ENCODE assay signal across 23 cellular contexts in the genomic region with DNA sequence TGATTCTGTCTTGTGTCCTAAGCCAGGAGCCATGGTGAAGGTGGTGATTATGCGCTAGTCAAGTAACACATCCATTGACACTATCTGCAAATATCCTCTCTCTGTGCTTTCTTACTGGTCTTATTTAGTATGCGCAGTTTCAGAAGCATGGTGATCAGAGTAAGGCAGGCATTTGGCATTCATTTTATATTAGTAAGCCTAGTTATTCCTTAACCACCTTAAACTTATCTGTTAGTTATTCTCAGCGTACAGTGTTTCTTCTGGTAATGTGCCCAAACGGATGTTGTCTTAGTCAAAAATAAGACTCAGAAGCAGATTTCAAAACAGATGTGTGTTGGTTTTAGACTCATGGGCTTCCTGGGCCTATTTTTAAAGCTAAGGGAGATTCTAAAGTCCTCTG.
DNase-seq lines count a peak whose midpoint lies in the region; ATAC-seq and TF ChIP-seq lines count a peak whose summit lies in the region.
"Had no signal": no experiment of that assay in that cellular context is flagged by ENCODE, and none has a peak within 500 bp of the region (broad histone marks: within the 10 kb centered on the region; RNA-seq: fewer than 3 reads in every experiment).

No MANE protein-coding gene starts in this region.

- in situ Hi-C loops in ACHN (cut with HindIII; ENCODE audit: low pct_ligation_motif_present, low pct_unique_long_range_greater_than_20kb, low sequenced_read_pairs): no loop called here

- CTCF ChIA-PET in activated naive CD4-positive, alpha-beta T cell treated with anti-CD3 and anti-CD28 coated beads for 36 hours (lab: Charles Lee): no interaction called here

- ATAC-seq in GM19397 (IDR thresholded peaks at IDR 0.05; ENCODE audit: unreplicated experiment): peak; percentile 77
- ATAC-seq in HG03108 (IDR thresholded peaks at IDR 0.05; ENCODE audit: unreplicated experiment): peak; percentile 81
- ATAC-seq in left colon: no peak
- no peak for ATAC-seq in left cardiac atrium
- ATAC-seq: mucosa of descending colon had no signal

- no peak overlapping the region for H3K4me3 ChIP-seq in choroid plexus epithelial cell (ENCODE audit: low read depth, low read length)
- H3K4me3 ChIP-seq: BLaER1, esophagus squamous epithelium, GM23248, mucosa of descending colon, right atrium auricular region had no signal

- no peaks in the 10 kb centered on the region for H3K9me3 Mint-ChIP-seq in activated naive CD4-positive, alpha-beta T cell treated with anti-CD3 and anti-CD28 coated beads for 36 hours
- peaks cover 0 to 4% (median 2%) of the 10 kb centered on the region in 7 donors for H3K9me3 Mint-ChIP-seq in CD14-positive monocyte
- H3K9me3 Mint-ChIP-seq: type B pancreatic cell had no signal

- H3K27ac Mint-ChIP-seq in activated naive CD4-positive, alpha-beta T cell treated with anti-CD3 and anti-CD28 coated beads for 36 hours: no peak overlapping the region
- no peak overlapping the region for H3K27ac Mint-ChIP-seq in CD14-positive monocyte
- H3K27ac Mint-ChIP-seq: activated naive CD4-positive, alpha-beta T cell treated with anti-CD3 and anti-CD28 coated beads, Interleukin-2, amount 10 ng/mL, durations not matched to agents 7 days and 5 days; stimulated activated naive CD8-positive, alpha-beta T cell treated with anti-CD3 and anti-CD28 coated beads, Interleukin-15, Interleukin-2, amounts not matched to agents 100 ng/mL and 50 ng/mL, for 24 hours; type B pancreatic cell had no signal

- H3K27me3 Mint-ChIP-seq in activated naive CD4-positive, alpha-beta T cell treated with anti-CD3 and anti-CD28 coated beads for 36 hours (ENCODE audit: low read depth): no peaks in the 10 kb centered on the region
- no peaks in the 10 kb centered on the region for H3K27me3 Mint-ChIP-seq in CD14-positive monocyte (ENCODE audit: low read depth in 3 of 3)
- H3K27me3 Mint-ChIP-seq: activated naive CD4-positive, alpha-beta T cell treated with anti-CD3 and anti-CD28 coated beads, Interleukin-2, amount 10 ng/mL, durations not matched to agents 7 days and 5 days; stimulated activated naive CD8-positive, alpha-beta T cell treated with anti-CD3 and anti-CD28 coated beads, Interleukin-15, Interleukin-2, amounts not matched to agents 100 ng/mL and 50 ng/mL, for 24 hours; type B pancreatic cell had no signal

- H3K4me1 Mint-ChIP-seq in activated naive CD4-positive, alpha-beta T cell treated with anti-CD3 and anti-CD28 coated beads for 36 hours (ENCODE audit: low read depth): no peaks in the 10 kb centered on the region
- no peaks in the 10 kb centered on the region for H3K4me1 Mint-ChIP-seq in CD14-positive monocyte
- H3K4me1 Mint-ChIP-seq: activated naive CD4-positive, alpha-beta T cell treated with anti-CD3 and anti-CD28 coated beads, Interleukin-2, amount 10 ng/mL, durations not matched to agents 7 days and 5 days had no signal

- peak; percentile 88 for DNase-seq in ACHN
- DNase-seq in choroid plexus epithelial cell (ENCODE audit: low read depth): peak; percentile 5
- DNase-seq in left colon: no peak
- DNase-seq in left cardiac atrium: no peak
- DNase-seq in activated naive CD4-positive, alpha-beta T cell treated with anti-CD3 and anti-CD28 coated beads for 36 hours: no peak
- DNase-seq in CD14-positive monocyte (ENCODE audit: low spot score): no peak
- DNase-seq: 8988T; activated naive CD4-positive, alpha-beta T cell treated with anti-CD3 and anti-CD28 coated beads, Interleukin-2, amount 10 ng/mL, durations not matched to agents 7 days and 5 days; activated T-cell treated with anti-CD3 and anti-CD28 coated beads for 4 hours; DMS153; esophagus squamous epithelium; GM23248; mucosa of descending colon; NCI-H1436; NCI-H345; stimulated activated CD4-positive, alpha-beta T cell treated with anti-CD3 and anti-CD28 coated beads, Interleukin-15, amount 100 ng/mL, for 24 hours; SW 1271 had no signal

- H3K36me3 Mint-ChIP-seq in activated naive CD4-positive, alpha-beta T cell treated with anti-CD3 and anti-CD28 coated beads for 36 hours (ENCODE audit: low read depth): no peaks in the 10 kb centered on the region
- no peaks in the 10 kb centered on the region for H3K36me3 Mint-ChIP-seq in CD14-positive monocyte
- H3K36me3 Mint-ChIP-seq: activated naive CD4-positive, alpha-beta T cell treated with anti-CD3 and anti-CD28 coated beads, Interleukin-2, amount 10 ng/mL, durations not matched to agents 7 days and 5 days; type B pancreatic cell had no signal

- no peak for TF ChIP-seq CTCF in choroid plexus epithelial cell (conservative IDR thresholded peaks at IDR 0.05; ENCODE audit: low read depth, low read length)
- TF ChIP-seq CTCF in CD14-positive monocyte (IDR thresholded peaks at IDR 0.05): no peak

- H3K4me3 Mint-ChIP-seq in activated naive CD4-positive, alpha-beta T cell treated with anti-CD3 and anti-CD28 coated beads for 36 hours: no peak overlapping the region
- no peak overlapping the region for H3K4me3 Mint-ChIP-seq in CD14-positive monocyte
- H3K4me3 Mint-ChIP-seq: activated naive CD4-positive, alpha-beta T cell treated with anti-CD3 and anti-CD28 coated beads, Interleukin-2, amount 10 ng/mL, durations not matched to agents 7 days and 5 days; stimulated activated naive CD8-positive, alpha-beta T cell treated with anti-CD3 and anti-CD28 coated beads, Interleukin-15, Interleukin-2, amounts not matched to agents 100 ng/mL and 50 ng/mL, for 24 hours; type B pancreatic cell had no signal

- intact Hi-C loops in left colon (cut with DNase I, micrococcal nuclease) (no loop called here), left cardiac atrium (cut with DNase I) (no loop called here), CD14-positive monocyte (cut with micrococcal nuclease) (no loop called here)
- intact Hi-C loops in activated naive CD4-positive, alpha-beta T cell treated with anti-CD3 and anti-CD28 coated beads for 36 hours (cut with micrococcal nuclease): no loop called here

Comparison
In these comparisons a context has a peak if more than half of its experiments do, and no peak if none do; other contexts are left out.
1. DNase-seq: peak in ACHN (single experiment) and choroid plexus epithelial cell (single experiment); none in left colon (0 of 2), left cardiac atrium (single experiment), activated naive CD4-positive, alpha-beta T cell treated with anti-CD3 and anti-CD28 coated beads for 36 hours (single experiment) and CD14-positive monocyte (single experiment).
2. ATAC-seq: peak in GM19397 (single experiment) and HG03108 (single experiment); none in left colon (single experiment) and left cardiac atrium (0 of 2).